Comparison of ENCODE assay signal across 22 cellular contexts in genomic region chr2:128293870-128294455, GRCh38. TPM values are rescaled to one million over a fixed set of nuclear protein-coding genes. Genes with fewer than 3 reads are reported as not detected.
A peak's percentile ranks its signal among the peaks of the same experiment; 100 is the strongest.
DNase-seq lines count a peak whose midpoint lies in the region; ATAC-seq, FAIRE-seq and TF ChIP-seq lines count a peak whose summit lies in the region.
"Had no signal": no experiment of that assay in that cellular context is flagged by ENCODE, and none has a peak within 500 bp of the region (broad histone marks: within the 10 kb centered on the region; RNA-seq: fewer than 3 reads in every experiment).

No MANE protein-coding gene starts in this region.

- TF ChIP-seq CTCF in kidney (IDR thresholded peaks at IDR 0.05; ENCODE audit: borderline replicate concordance, extremely low read depth, insufficient read depth) (no peak), psoas muscle (IDR thresholded peaks at IDR 0.05) (no peak), MM.1S (IDR thresholded peaks at IDR 0.05; ENCODE audit: low read length) (no peak)

- H3K9me3 Mint-ChIP-seq in activated T-helper 1 cell treated with anti-CD3 and anti-CD28 coated beads, Interleukin-12 subunit alpha, Interleukin-12 subunit beta, Interleukin-2, Interleukin-4 antibody, amounts not matched to agents 30 ng/mL and 10 ng/mL and 1 ng/mL, durations not matched to agents 14 hours and 24 hours and 36 hours, result no peaks in the 10 kb centered on the region

- DNase-seq in activated T-helper 1 cell treated with anti-CD3 and anti-CD28 coated beads, Interleukin-12 subunit alpha, Interleukin-12 subunit beta, Interleukin-2, Interleukin-4 antibody, amounts not matched to agents 30 ng/mL and 10 ng/mL and 1 ng/mL, durations not matched to agents 14 hours and 24 hours and 36 hours (ENCODE audit: low spot score), result no peak
- DNase-seq in kidney, result peak; percentile 62
- peak; percentile 8 to 39 for DNase-seq in psoas muscle
- DNase-seq in MM.1S, result no peak
- DNase-seq in glomerular visceral epithelial cell (ENCODE audit: extremely low spot score), result no peak
- no peak for DNase-seq in NCI-H446 treated with DMSO at 0.1 percent for 48 hours (lab: John Stamatoyannopoulos, UW)
- no peak for DNase-seq in kidney tubule cell (ENCODE audit: low spot score)
- DNase-seq: activated CD4-positive, alpha-beta T cell treated with anti-CD3 and anti-CD28 coated beads for 36 hours; activated CD8-positive, alpha-beta T cell treated with anti-CD3 and anti-CD28 coated beads, Interleukin-2, amount 10 ng/mL, durations not matched to agents 7 days and 5 days; activated effector memory CD4-positive, alpha-beta T cell treated with Interleukin-2 at 50 U/mL for 16 hours; activated naive CD8-positive, alpha-beta T cell treated with anti-CD3 and anti-CD28 coated beads for 36 hours; activated T-cell treated with anti-CD3 and anti-CD28 coated beads for 4 hours; DMS79 treated with DMSO at 0.1 percent for 48 hours; Kasumi-1; left cardiac atrium; SHP77; small intestine; stimulated activated CD4-positive, alpha-beta T cell treated with anti-CD3 and anti-CD28 coated beads, Interleukin-2, amount 100 ng/mL, for 24 hours had no signal

- peaks cover 0 to 16% (median 0%) of the 10 kb centered on the region in 11 experiments; a peak in 6 of 22 replicates for H3K9me3 ChIP-seq in BLaER1 treated with 17β-estradiol and CSF1 and Interleukin-3, amounts not matched to agents 10 nM and 100 nM (replicated peaks in 1 of 11)
- no peaks in the 10 kb centered on the region for H3K9me3 ChIP-seq in kidney (ENCODE audit: control insufficient read depth in 1 of 2, low read length in 2 of 2)
- H3K9me3 ChIP-seq in psoas muscle, result no peaks in the 10 kb centered on the region
- no peaks in the 10 kb centered on the region for H3K9me3 ChIP-seq in MM.1S (replicated peaks; ENCODE audit: insufficient read depth, low read length)

- H2AFZ ChIP-seq in MM.1S (ENCODE audit: low read length), result no peak overlapping the region

- H3K9me2 ChIP-seq in MM.1S (replicated peaks; ENCODE audit: insufficient read depth, low read length), result no peaks in the 10 kb centered on the region

- H3K27me3 ChIP-seq in BLaER1 treated with 17β-estradiol and CSF1 and Interleukin-3, amounts not matched to agents 10 nM and 100 nM, result no peaks in the 10 kb centered on the region
- no peaks in the 10 kb centered on the region for H3K27me3 ChIP-seq in psoas muscle (ENCODE audit: insufficient read depth in 3 of 3, low read length in 2 of 3)
- H3K27me3 ChIP-seq in MM.1S (replicated peaks; ENCODE audit: insufficient read depth, low read length), result no peaks in the 10 kb centered on the region

- H3K4me2 ChIP-seq in BLaER1 treated with 17β-estradiol and CSF1 and Interleukin-3, amounts not matched to agents 10 nM and 100 nM, result peak overlapping the region in 8 of 11 experiments; percentile 37 to 90 (median 81); a peak in 10 of 22 replicates
- H3K4me2 ChIP-seq in MM.1S (ENCODE audit: low read depth, low read length), result no peak overlapping the region

- H3K27ac Mint-ChIP-seq in activated T-helper 1 cell treated with anti-CD3 and anti-CD28 coated beads, Interleukin-12 subunit alpha, Interleukin-12 subunit beta, Interleukin-2, Interleukin-4 antibody, amounts not matched to agents 30 ng/mL and 10 ng/mL and 1 ng/mL, durations not matched to agents 14 hours and 24 hours and 36 hours, result peak overlapping the region; percentile 5
- H3K27ac Mint-ChIP-seq: activated CD4-positive, alpha-beta T cell treated with anti-CD3 and anti-CD28 coated beads for 36 hours; activated CD8-positive, alpha-beta T cell treated with anti-CD3 and anti-CD28 coated beads, Interleukin-2, amount 10 ng/mL, durations not matched to agents 7 days and 5 days; activated naive CD8-positive, alpha-beta T cell treated with anti-CD3 and anti-CD28 coated beads for 36 hours had no signal

- H3K4me1 Mint-ChIP-seq in activated T-helper 1 cell treated with anti-CD3 and anti-CD28 coated beads, Interleukin-12 subunit alpha, Interleukin-12 subunit beta, Interleukin-2, Interleukin-4 antibody, amounts not matched to agents 30 ng/mL and 10 ng/mL and 1 ng/mL, durations not matched to agents 14 hours and 24 hours and 36 hours (ENCODE audit: low read depth), result no peaks in the 10 kb centered on the region

- H3K4me3 Mint-ChIP-seq in activated T-helper 1 cell treated with anti-CD3 and anti-CD28 coated beads, Interleukin-12 subunit alpha, Interleukin-12 subunit beta, Interleukin-2, Interleukin-4 antibody, amounts not matched to agents 30 ng/mL and 10 ng/mL and 1 ng/mL, durations not matched to agents 14 hours and 24 hours and 36 hours, result no peak overlapping the region
- H3K4me3 Mint-ChIP-seq: activated CD4-positive, alpha-beta T cell treated with anti-CD3 and anti-CD28 coated beads for 36 hours; activated CD8-positive, alpha-beta T cell treated with anti-CD3 and anti-CD28 coated beads, Interleukin-2, amount 10 ng/mL, durations not matched to agents 7 days and 5 days; activated naive CD8-positive, alpha-beta T cell treated with anti-CD3 and anti-CD28 coated beads for 36 hours had no signal

- peaks cover 1% of the 10 kb centered on the region for H3K27me3 Mint-ChIP-seq in activated T-helper 1 cell treated with anti-CD3 and anti-CD28 coated beads, Interleukin-12 subunit alpha, Interleukin-12 subunit beta, Interleukin-2, Interleukin-4 antibody, amounts not matched to agents 30 ng/mL and 10 ng/mL and 1 ng/mL, durations not matched to agents 14 hours and 24 hours and 36 hours (ENCODE audit: insufficient read depth)
- H3K27me3 Mint-ChIP-seq: activated CD4-positive, alpha-beta T cell treated with anti-CD3 and anti-CD28 coated beads for 36 hours; activated naive CD8-positive, alpha-beta T cell treated with anti-CD3 and anti-CD28 coated beads for 36 hours had no signal

- H3K36me3 ChIP-seq in BLaER1 treated with 17β-estradiol and CSF1 and Interleukin-3, amounts not matched to agents 10 nM and 100 nM, result peaks cover 0 to 17% (median 3%) of the 10 kb centered on the region in 11 experiments; a peak in 8 of 22 replicates
- H3K36me3 ChIP-seq in kidney (ENCODE audit: control insufficient read depth in 1 of 2, insufficient read depth in 2 of 2, low read length in 2 of 2), result no peaks in the 10 kb centered on the region
- H3K36me3 ChIP-seq in psoas muscle (ENCODE audit: insufficient read depth in 1 of 2, low read depth in 1 of 2), result peaks cover 0 to 7% of the 10 kb centered on the region in 2 donors
- no peaks in the 10 kb centered on the region for H3K36me3 ChIP-seq in MM.1S (replicated peaks; ENCODE audit: insufficient read depth, low read length)

- no peaks in the 10 kb centered on the region for H3F3A ChIP-seq in MM.1S (ENCODE audit: insufficient read depth, low read length)

- peak overlapping the region in 2 of 11 experiments; percentile 20 to 25; a peak in 1 of 22 replicates for H3K27ac ChIP-seq in BLaER1 treated with 17β-estradiol and CSF1 and Interleukin-3, amounts not matched to agents 10 nM and 100 nM
- H3K27ac ChIP-seq in kidney (ENCODE audit: low read depth in 2 of 2, low read length in 2 of 2) (peak overlapping the region in 1 of 2 donors; percentile 83), psoas muscle (peak overlapping the region; percentile 72), MM.1S (ENCODE audit: low read length) (no peak overlapping the region)
- H3K27ac ChIP-seq: C4-2B had no signal

- WGBS in psoas muscle, 3 donors, result 79 to 90% (median 89%) methylated on average over 8 of the region's 8 CpGs

- H3K4me1 ChIP-seq in BLaER1 treated with 17β-estradiol and CSF1 and Interleukin-3, amounts not matched to agents 10 nM and 100 nM, result peaks cover 30 to 73% (median 65%) of the 10 kb centered on the region in 10 experiments
- peaks cover 3 to 30% of the 10 kb centered on the region in 2 donors for H3K4me1 ChIP-seq in kidney (ENCODE audit: control insufficient read depth in 1 of 2, insufficient read depth in 1 of 2, low read depth in 1 of 2, low read length in 2 of 2)
- peaks cover 32% of the 10 kb centered on the region for H3K4me1 ChIP-seq in psoas muscle
- no peaks in the 10 kb centered on the region for H3K4me1 ChIP-seq in MM.1S (ENCODE audit: low read length)

- FAIRE-seq in kidney (lab: Jason Lieb, UNC), result no peak
- FAIRE-seq: GM19239, small intestine, urothelium cell line had no signal

- no peak overlapping the region for H3K4me3 ChIP-seq in BLaER1 treated with 17β-estradiol and CSF1 and Interleukin-3, amounts not matched to agents 10 nM and 100 nM
- H3K4me3 ChIP-seq in kidney (ENCODE audit: low read length in 2 of 2), result no peak overlapping the region
- H3K4me3 ChIP-seq in psoas muscle, result no peak overlapping the region
- H3K4me3 ChIP-seq in MM.1S (ENCODE audit: low read length), result no peak overlapping the region

- H3K36me3 Mint-ChIP-seq in activated T-helper 1 cell treated with anti-CD3 and anti-CD28 coated beads, Interleukin-12 subunit alpha, Interleukin-12 subunit beta, Interleukin-2, Interleukin-4 antibody, amounts not matched to agents 30 ng/mL and 10 ng/mL and 1 ng/mL, durations not matched to agents 14 hours and 24 hours and 36 hours (ENCODE audit: low read depth), result peaks cover 1% of the 10 kb centered on the region

- intact Hi-C loops in activated T-helper 1 cell treated with anti-CD3 and anti-CD28 coated beads, Interleukin-12 subunit alpha, Interleukin-12 subunit beta, Interleukin-2, Interleukin-4 antibody, amounts not matched to agents 30 ng/mL and 10 ng/mL and 1 ng/mL, durations not matched to agents 14 hours and 24 hours and 36 hours (cut with micrococcal nuclease), result no loop called here
- intact Hi-C loops in kidney (cut with DNase I) (no loop called here), psoas muscle (cut with DNase I) (loop anchor here (5.0 kb wide), 1 partner anchor 117 kb away; no protein-coding TSS in a partner anchor)

- no peak overlapping the region for H3K9ac ChIP-seq in BLaER1 treated with 17β-estradiol and CSF1 and Interleukin-3, amounts not matched to agents 10 nM and 100 nM
- H3K9ac ChIP-seq in kidney (ENCODE audit: low read length in 2 of 2), result no peak overlapping the region
- H3K9ac ChIP-seq in MM.1S (ENCODE audit: low read length), result no peak overlapping the region

- H3K79me2 ChIP-seq in MM.1S (ENCODE audit: low read length), result peaks cover 99% of the 10 kb centered on the region

- peaks cover 46 to 99% (median 75%) of the 10 kb centered on the region in 11 experiments; a peak in 20 of 22 replicates for H4K20me1 ChIP-seq in BLaER1 treated with 17β-estradiol and CSF1 and Interleukin-3, amounts not matched to agents 10 nM and 100 nM
- peaks cover 15% of the 10 kb centered on the region for H4K20me1 ChIP-seq in MM.1S (ENCODE audit: insufficient read depth, low read length)

- no peak for ATAC-seq in psoas muscle
- ATAC-seq: activated CD4-positive, alpha-beta T cell treated with anti-CD3 and anti-CD28 coated beads for 36 hours; activated CD8-positive, alpha-beta T cell treated with anti-CD3 and anti-CD28 coated beads, Interleukin-2, amount 10 ng/mL, durations not matched to agents 7 days and 5 days had no signal

RNA-seq across cellular contexts. Expression of gene HS6ST1, which starts 24.7 kb away (rescaled TPM):
- total RNA-seq in activated T-helper 1 cell treated with anti-CD3 and anti-CD28 coated beads, Interleukin-12 subunit alpha, Interleukin-12 subunit beta, Interleukin-2, Interleukin-4 antibody, amounts not matched to agents 30 ng/mL and 10 ng/mL and 1 ng/mL, durations not matched to agents 14 hours and 24 hours and 36 hours, result 21.6 and 22.3 TPM in 2 replicates
- total RNA-seq in kidney, result 73.9 TPM
- polyA plus RNA-seq in kidney (ENCODE audit: insufficient read depth, low read depth, low replicate concordance), result 49.6 TPM
- 10 to 100 TPM; 29.3 to 68.7 (median 44.6) TPM for total RNA-seq in psoas muscle
- 10 to 100 TPM; 13.6 to 90.9 (median 20.0) TPM for polyA plus RNA-seq in psoas muscle

Comparison
In these comparisons a context has a peak if more than half of its experiments do, and no peak if none do; other contexts are left out.
1. DNase-seq: peak in kidney (single experiment) and psoas muscle (2 of 2); none in activated T-helper 1 cell treated with anti-CD3 and anti-CD28 coated beads, Interleukin-12 subunit alpha, Interleukin-12 subunit beta, Interleukin-2, Interleukin-4 antibody, amounts not matched to agents 30 ng/mL and 10 ng/mL and 1 ng/mL, durations not matched to agents 14 hours and 24 hours and 36 hours (single experiment), MM.1S (single experiment), glomerular visceral epithelial cell (single experiment), NCI-H446 treated with DMSO at 0.1 percent for 48 hours (single experiment) and kidney tubule cell (single experiment).
2. intact Hi-C loops: an anchor here in psoas muscle (5.0 kb wide); none called in activated T-helper 1 cell treated with anti-CD3 and anti-CD28 coated beads, Interleukin-12 subunit alpha, Interleukin-12 subunit beta, Interleukin-2, Interleukin-4 antibody, amounts not matched to agents 30 ng/mL and 10 ng/mL and 1 ng/mL, durations not matched to agents 14 hours and 24 hours and 36 hours and kidney.